24 cellular contexts compared by ENCODE assay signal in the genomic region with DNA sequence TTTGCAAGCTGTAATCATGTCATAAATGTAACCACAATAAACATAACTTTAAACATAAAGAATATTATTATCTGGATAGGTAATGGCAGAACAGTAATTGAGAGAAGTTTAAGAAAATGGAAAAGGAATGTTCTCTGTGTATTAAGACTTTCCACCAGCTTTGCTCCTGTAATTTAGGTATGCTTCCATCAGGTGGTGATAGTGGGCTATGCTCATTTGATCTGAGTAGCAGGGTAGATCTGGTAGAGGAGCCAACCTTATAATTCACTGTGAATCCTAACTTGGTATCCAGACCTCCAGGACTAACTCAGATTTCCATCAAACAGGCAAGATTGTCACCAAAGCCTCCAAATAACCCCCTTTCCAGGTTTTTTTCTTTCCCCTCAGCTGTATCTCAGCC.
DNase-seq lines count a peak whose midpoint lies in the region; ATAC-seq, FAIRE-seq and TF ChIP-seq lines count a peak whose summit lies in the region.
"Had no signal": no experiment of that assay in that cellular context is flagged by ENCODE, and none has a peak within 500 bp of the region (broad histone marks: within the 10 kb centered on the region; RNA-seq: fewer than 3 reads in every experiment).

No MANE protein-coding gene starts in this region.

- H2AK5ac ChIP-seq in H1 (ENCODE audit: low read depth, low read length), result no peak overlapping the region

- H3K4me2 ChIP-seq in HepG2 (ENCODE audit: low read depth, low read length), result no peak overlapping the region
- no peak overlapping the region for H3K4me2 ChIP-seq in H1 (ENCODE audit: insufficient read depth in 1 of 2, low read depth in 2 of 2, low read length in 2 of 2)
- H3K4me2 ChIP-seq: PC-9 had no signal

- H3K27ac Mint-ChIP-seq in natural killer cell treated with Interleukin-12 subunit alpha and Interleukin-12 subunit beta and Interleukin-15 and Interleukin-18, amount 100 ng/mL, for 72 hours, result no peak overlapping the region
- H3K27ac Mint-ChIP-seq in HFFc6, result no peak overlapping the region

- TF ChIP-seq RAD21 in HepG2 (CRISPR knock-in tag; IDR thresholded peaks at IDR 0.05) (no peak), H1 (IDR thresholded peaks at IDR 0.05 in 1 of 2, conservative IDR thresholded peaks at IDR 0.05 in 1 of 2; ENCODE audit: low read depth in 2 of 2, low read length in 2 of 2) (peak; percentile 73 to 77)

- H4K91ac ChIP-seq in H1 (replicated peaks; ENCODE audit: insufficient read length, low read length), result no peak overlapping the region

- H3K27me3 Mint-ChIP-seq in natural killer cell treated with Interleukin-12 subunit alpha and Interleukin-12 subunit beta and Interleukin-15 and Interleukin-18, amount 100 ng/mL, for 72 hours, result peaks cover 4 to 5% of the 10 kb centered on the region in 2 donors
- no peaks in the 10 kb centered on the region for H3K27me3 Mint-ChIP-seq in HFFc6 (ENCODE audit: insufficient read depth)

- no peak overlapping the region for H4K8ac ChIP-seq in H1 (ENCODE audit: extremely low read depth, insufficient read depth, low read length)

- no peaks in the 10 kb centered on the region for H3K79me1 ChIP-seq in H1 (ENCODE audit: low read depth, low read length)

- no peak overlapping the region for H3K27ac ChIP-seq in HepG2 (ENCODE audit: extremely low read length, insufficient read depth, low read length)
- no peak overlapping the region for H3K27ac ChIP-seq in right lobe of liver
- H3K27ac ChIP-seq in H1 (ENCODE audit: low read depth, low read length), result no peak overlapping the region
- H3K27ac ChIP-seq: body of pancreas, neutrophil, PC-9, psoas muscle, SJCRH30 had no signal

- H3K23me2 ChIP-seq in H1 (ENCODE audit: low read depth, low read length), result no peaks in the 10 kb centered on the region

- DNase-seq in HepG2 (ENCODE audit: low spot score) (no peak), right lobe of liver (no peak), NB4 (ENCODE audit: low read depth) (peak; percentile 25), H1 (ENCODE audit: low read depth in 1 of 2, low spot score in 2 of 2) (no peak), NCI-H524 (lab: John Stamatoyannopoulos, UW) (no peak), HFFc6 (no peak), kidney tubule cell (ENCODE audit: low spot score) (no peak)
- no peak for DNase-seq in natural killer cell treated with Interleukin-12 subunit alpha and Interleukin-12 subunit beta and Interleukin-15 and Interleukin-18, amount 100 ng/mL, for 72 hours (ENCODE audit: low spot score)
- DNase-seq: activated CD4-positive, alpha-beta T cell treated with anti-CD3 and anti-CD28 coated beads, Interleukin-2, amount 50 U/mL, for 4 hours; activated effector memory CD4-positive, alpha-beta T cell treated with Interleukin-2 at 50 U/mL for 16 hours; body of pancreas; C1 segment of cervical spinal cord; Calu3; foreskin fibroblast; kidney; NCI-H146; NCI-H748 treated with DMSO at 0.1 percent for 48 hours; PC-9; psoas muscle; substantia nigra; T-helper 2 cell had no signal

- no TSS peak for BruUV-seq in HepG2 (replicated peaks; lab: Mats Ljungman, UMichigan)

- no peak overlapping the region for H3K4me3 Mint-ChIP-seq in natural killer cell treated with Interleukin-12 subunit alpha and Interleukin-12 subunit beta and Interleukin-15 and Interleukin-18, amount 100 ng/mL, for 72 hours
- H3K4me3 Mint-ChIP-seq in HFFc6, result no peak overlapping the region

- no peak overlapping the region for H2BK5ac ChIP-seq in H1 (ENCODE audit: low read depth, low read length)

- H3K4ac ChIP-seq in H1 (replicated peaks; ENCODE audit: insufficient read length, low read depth, low read length), result no peak overlapping the region

- H3K36me3 ChIP-seq in HepG2 (replicated peaks in 1 of 2; ENCODE audit: control insufficient read depth in 1 of 2, insufficient read depth in 2 of 2, low read length in 2 of 2), result no peaks in the 10 kb centered on the region
- no peaks in the 10 kb centered on the region for H3K36me3 ChIP-seq in right lobe of liver
- no peaks in the 10 kb centered on the region for H3K36me3 ChIP-seq in H1 (ENCODE audit: control insufficient read depth in 2 of 4, insufficient read depth in 4 of 4, low read length in 3 of 4)
- H3K36me3 ChIP-seq: neutrophil, SJCRH30 had no signal

- intact Hi-C loops in HepG2 (cut with micrococcal nuclease; ENCODE audit: unreplicated experiment) (no loop called here), right lobe of liver (cut with DNase I) (no loop called here)

- H3K4me3 ChIP-seq in HepG2 (replicated peaks in 1 of 3; ENCODE audit: insufficient read depth in 1 of 3, low read depth in 2 of 3, low read length in 3 of 3) (no peak overlapping the region), right lobe of liver (no peak overlapping the region), NB4 (ENCODE audit: low read depth, low read length) (no peak overlapping the region), H1 (ENCODE audit: extremely low read depth in 1 of 4, insufficient read depth in 2 of 4, low read depth in 3 of 4, low read length in 4 of 4) (no peak overlapping the region)
- H3K4me3 ChIP-seq: body of pancreas, lung, PC-9, psoas muscle, SJCRH30 had no signal

- H3K56ac ChIP-seq in H1 (replicated peaks; ENCODE audit: insufficient read length, low read depth, low read length), result no peak overlapping the region

- H4K20me1 ChIP-seq in HepG2 (ENCODE audit: insufficient read depth, low read length) (no peaks in the 10 kb centered on the region), H1 (replicated peaks in 1 of 2; ENCODE audit: control insufficient read depth in 1 of 2, insufficient read depth in 2 of 2, low read length in 2 of 2) (no peaks in the 10 kb centered on the region)

- H2BK15ac ChIP-seq in H1 (ENCODE audit: low read length), result no peak overlapping the region

- no peak overlapping the region for H3K23ac ChIP-seq in H1 (ENCODE audit: insufficient read length)

- H3K4me1 ChIP-seq in HepG2 (ENCODE audit: insufficient read depth, low read length) (no peaks in the 10 kb centered on the region), right lobe of liver (no peaks in the 10 kb centered on the region), H1 (replicated peaks in 1 of 4; ENCODE audit: control insufficient read depth in 3 of 4, insufficient read depth in 4 of 4, low read length in 3 of 4) (no peaks in the 10 kb centered on the region)
- H3K4me1 ChIP-seq: body of pancreas, psoas muscle, SJCRH30 had no signal

- no peak overlapping the region for H2AFZ ChIP-seq in HepG2 (ENCODE audit: low read length)
- no peak overlapping the region for H2AFZ ChIP-seq in H1 (ENCODE audit: low read length)
- H2AFZ ChIP-seq: PC-9 had no signal

- H3K18ac ChIP-seq in H1 (ENCODE audit: extremely low read depth, low read length), result no peak overlapping the region

- H2BK12ac ChIP-seq in H1 (ENCODE audit: low read depth, low read length), result no peak overlapping the region

- H4K5ac ChIP-seq in H1 (ENCODE audit: insufficient read length, low read depth, low read length), result no peak overlapping the region

- H3K14ac ChIP-seq in H1 (ENCODE audit: insufficient read length), result no peak overlapping the region

- H3K27me3 ChIP-seq in HepG2 (ENCODE audit: control insufficient read depth in 1 of 2, insufficient read depth in 2 of 2, low read length in 2 of 2) (no peaks in the 10 kb centered on the region), right lobe of liver (no peaks in the 10 kb centered on the region), H1 (replicated peaks in 1 of 4; ENCODE audit: control insufficient read depth in 3 of 4, extremely low read depth in 1 of 4, insufficient read depth in 3 of 4, low read length in 3 of 4) (no peaks in the 10 kb centered on the region)
- H3K27me3 ChIP-seq: body of pancreas, neutrophil, SJCRH30 had no signal

- H3K36me3 Mint-ChIP-seq in natural killer cell treated with Interleukin-12 subunit alpha and Interleukin-12 subunit beta and Interleukin-15 and Interleukin-18, amount 100 ng/mL, for 72 hours, result no peaks in the 10 kb centered on the region
- no peaks in the 10 kb centered on the region for H3K36me3 Mint-ChIP-seq in HFFc6 (ENCODE audit: low read depth)

- TF ChIP-seq CTCF in HepG2 (CRISPR knock-in tag; IDR thresholded peaks at IDR 0.05) (peak; percentile 31), right lobe of liver (IDR thresholded peaks at IDR 0.05) (peak in 1 of 4 donors; percentile 22), NB4 (IDR thresholded peaks at IDR 0.05; ENCODE audit: low read depth, low read length) (peak; percentile 39), H1 (IDR thresholded peaks at IDR 0.05; ENCODE audit: control extremely low read depth in 1 of 3, insufficient read depth in 1 of 3, low read depth in 1 of 3, low read length in 3 of 3) (peak in 2 of 3 experiments; percentile 37 to 57; a peak in 2 of 4 replicates), HFFc6 (IDR thresholded peaks at IDR 0.05) (no peak)

- no peak for TF ChIP-seq EP300 in HepG2 (IDR thresholded peaks at IDR 0.05; ENCODE audit: low read depth in 2 of 2, low read length in 2 of 2)
- TF ChIP-seq EP300 in HepG2 (CRISPR knock-in tag; IDR thresholded peaks at IDR 0.05; ENCODE audit: borderline replicate concordance), result no peak
- no peak for TF ChIP-seq EP300 in H1 (IDR thresholded peaks at IDR 0.05; ENCODE audit: borderline replicate concordance in 1 of 2, low read depth in 2 of 2, low read length in 2 of 2)

- POLR2A ChIA-PET in HepG2 (lab: Yijun Ruan, JAX), result no interaction called here
- POLR2A ChIA-PET in H1 (lab: Charles Lee; ENCODE audit: partially characterized antibody), result no interaction called here

- no peak overlapping the region for H2BK20ac ChIP-seq in H1 (ENCODE audit: low read length)

- FAIRE-seq in HepG2 (lab: Jason Lieb, UNC), result no peak
- FAIRE-seq in H1 (lab: Jason Lieb, UNC), result no peak
- FAIRE-seq: kidney had no signal

- H3K4me1 Mint-ChIP-seq in natural killer cell treated with Interleukin-12 subunit alpha and Interleukin-12 subunit beta and Interleukin-15 and Interleukin-18, amount 100 ng/mL, for 72 hours (ENCODE audit: low read depth in 2 of 2), result no peaks in the 10 kb centered on the region
- no peaks in the 10 kb centered on the region for H3K4me1 Mint-ChIP-seq in HFFc6 (ENCODE audit: low read depth)

- H3K9me3 ChIP-seq in HepG2 (ENCODE audit: low read length), result 0 out of 2 replicates have a peak, but pooled peaks cover 5% of the 10 kb centered on the region
- no peaks in the 10 kb centered on the region for H3K9me3 ChIP-seq in right lobe of liver
- peaks cover 3 to 5% of the 10 kb centered on the region in 2 experiments; a peak in 2 of 4 replicates for H3K9me3 ChIP-seq in H1 (ENCODE audit: insufficient read depth in 2 of 2, low read depth in 1 of 2, low read length in 1 of 2)
- H3K9me3 ChIP-seq: body of pancreas, neutrophil, SJCRH30 had no signal

- ATAC-seq in HepG2 (no peak), right lobe of liver (no peak)
- no peak for ATAC-seq in natural killer cell treated with Interleukin-12 subunit alpha and Interleukin-12 subunit beta and Interleukin-15 and Interleukin-18, amount 100 ng/mL, for 72 hours
- ATAC-seq: body of pancreas, psoas muscle had no signal

- CTCF ChIA-PET in HepG2 (lab: Yijun Ruan, JAX; ENCODE audit: low intra/inter-chr PET ratio, low total read pairs), result interaction anchor here (0.8 kb wide), 1 partner anchor 312 kb away, joined by 3 read pairs; no protein-coding TSS in a partner anchor
- CTCF ChIA-PET in H1 (lab: Charles Lee; ENCODE audit: partially characterized antibody), result interaction anchor here (0.6 to 1.4 kb wide), 7 partner anchors 23 to 624 kb away, joined by 3 to 8 read pairs (median 3); no protein-coding TSS in a partner anchor

- TF ChIP-seq POLR2A in HepG2 (IDR thresholded peaks at IDR 0.05; ENCODE audit: insufficient read depth in 1 of 2, low read depth in 2 of 2, low read length in 2 of 2) (no peak), right lobe of liver (IDR thresholded peaks at IDR 0.05) (no peak), NB4 (IDR thresholded peaks at IDR 0.05; ENCODE audit: extremely low read depth, insufficient read length) (no peak), H1 (IDR thresholded peaks at IDR 0.05; ENCODE audit: control extremely low read depth in 1 of 2, low read depth in 2 of 2, low read length in 2 of 2) (no peak)

- no peak overlapping the region for H2BK120ac ChIP-seq in H1 (replicated peaks; ENCODE audit: low read depth, low read length)

- H3K9me3 Mint-ChIP-seq in natural killer cell treated with Interleukin-12 subunit alpha and Interleukin-12 subunit beta and Interleukin-15 and Interleukin-18, amount 100 ng/mL, for 72 hours, result no peaks in the 10 kb centered on the region
- peaks cover 20% of the 10 kb centered on the region for H3K9me3 Mint-ChIP-seq in HFFc6

- in situ Hi-C loops in HepG2 (cut with HindIII; ENCODE audit: extremely low pct_ligation_motif_present, low pct_unique_long_range_greater_than_20kb), result no loop called here

- H3K79me2 ChIP-seq in HepG2 (ENCODE audit: insufficient read depth, low read length), result no peaks in the 10 kb centered on the region
- H3K79me2 ChIP-seq in H1 (ENCODE audit: control insufficient read depth in 1 of 2, insufficient read depth in 2 of 2, low read length in 2 of 2), result no peaks in the 10 kb centered on the region

- H3K9ac ChIP-seq in HepG2 (ENCODE audit: insufficient read depth, low read depth, low read length) (no peak overlapping the region), H1 (replicated peaks in 1 of 4; ENCODE audit: extremely low read depth in 1 of 4, low read depth in 3 of 4, low read length in 3 of 4) (no peak overlapping the region)

Comparison
In these comparisons a context has a peak if more than half of its experiments do, and no peak if none do; other contexts are left out.
1. Of the 41 proteins assayed by ChIP-seq in both HepG2 and H1: peak only in HepG2: none; only in H1: RAD21; in both: CTCF; in neither: 39.